Comparison of ENCODE assay signal across 10 cellular contexts in genomic region chr18:31123125-31123524, GRCh38. TPM values are rescaled to one million over a fixed set of nuclear protein-coding genes. Genes with fewer than 3 reads are reported as not detected.
"Had no signal": no experiment of that assay in that cellular context is flagged by ENCODE, and none has a peak within 500 bp of the region (broad histone marks: within the 10 kb centered on the region; RNA-seq: fewer than 3 reads in every experiment).

No MANE protein-coding gene starts in this region.

RNA-seq across cellular contexts. Expression of gene DSC1, which starts 39.5 kb away (rescaled TPM):
- total RNA-seq: stomach, subcutaneous adipose tissue, thyroid gland, tibial nerve, transverse colon, upper lobe of left lung, upper lobe of right lung, ureter, uterus had no signal
- polyA plus RNA-seq: urinary bladder had no signal
